In the genomic region with DNA sequence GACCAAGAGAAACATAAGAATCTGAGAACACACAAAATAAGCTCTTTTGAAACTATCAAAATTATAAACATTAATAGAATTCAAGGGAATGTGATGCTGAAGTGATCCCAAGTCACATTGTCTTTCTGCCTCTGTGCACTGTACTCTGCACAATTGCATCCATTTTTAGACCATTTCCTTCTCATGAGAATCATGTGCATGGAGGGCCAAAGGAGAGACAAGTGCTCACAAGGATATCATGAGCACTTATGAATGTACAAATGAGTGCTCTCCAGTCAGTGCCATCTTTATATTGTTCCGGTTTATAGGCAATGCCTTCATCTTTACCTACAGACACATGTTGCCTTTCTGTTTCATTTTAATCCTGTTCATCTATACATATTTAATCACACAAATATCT, we compare ENCODE assay signal across 25 cellular contexts. TPM values are rescaled to one million over a fixed set of nuclear protein-coding genes. Genes with fewer than 3 reads are reported as not detected.
A peak's percentile ranks its signal among the peaks of the same experiment; 100 is the strongest.
DNase-seq lines count a peak whose midpoint lies in the region; ATAC-seq and TF ChIP-seq lines count a peak whose summit lies in the region.
"Had no signal": no experiment of that assay in that cellular context is flagged by ENCODE, and none has a peak within 500 bp of the region (broad histone marks: within the 10 kb centered on the region; RNA-seq: fewer than 3 reads in every experiment).

No MANE protein-coding gene starts in this region.

- no peak overlapping the region for H2AK9ac ChIP-seq in IMR-90 (replicated peaks; ENCODE audit: low read depth, low read length, poor library complexity)

- H4K20me1 ChIP-seq in GM23248 (ENCODE audit: insufficient read depth) (no peaks in the 10 kb centered on the region), IMR-90 (ENCODE audit: insufficient read depth, low read length) (no peaks in the 10 kb centered on the region), osteoblast (ENCODE audit: insufficient read depth, low read length) (no peaks in the 10 kb centered on the region)

- dilution Hi-C loops in IMR-90 (cut with HindIII; ENCODE audit: low sequenced_read_pairs, unreplicated experiment) = no loop called here

- POLR2A ChIA-PET in IMR-90 (lab: Charles Lee; ENCODE audit: unreplicated experiment) = no interaction called here

- no peak for TF ChIP-seq RAD21 in IMR-90 (IDR thresholded peaks at IDR 0.05; ENCODE audit: low read length)

- peaks cover 18 to 26% of the 10 kb centered on the region in 2 experiments; a peak in 3 of 4 replicates for H3K79me1 ChIP-seq in IMR-90 (ENCODE audit: low read depth in 1 of 2, low read length in 2 of 2)

- WGBS in GM23248 (ENCODE audit: low coverage in 1 of 2, low lambda C conversion rate in 2 of 2, missing lambda C conversion rate in 2 of 2), 2 experiments = 100% methylated on average over 1 of the region's 1 CpG
- WGBS in IMR-90 (ENCODE audit: extremely low coverage in 2 of 2, insufficient read length in 1 of 2), 2 experiments = no CpG with 5 or more reads among the region's 1 CpG

- CTCF ChIA-PET in IMR-90 (lab: Yijun Ruan, JAX) = interaction anchor here (1.3 kb wide), 1 partner anchor 8 kb away, joined by 4 read pairs; no protein-coding TSS in a partner anchor
- CTCF ChIA-PET in activated naive CD4-positive, alpha-beta T cell treated with anti-CD3 and anti-CD28 coated beads, Interleukin-2, amount 10 ng/mL, durations not matched to agents 7 days and 5 days (lab: Charles Lee) = interaction anchor here (0.7 kb wide), 1 partner anchor 9 kb away, joined by 3 read pairs; no protein-coding TSS in a partner anchor

- H3K36me3 ChIP-seq in GM23248 (ENCODE audit: low read depth) (no peaks in the 10 kb centered on the region), IMR-90 (ENCODE audit: control insufficient read depth, insufficient read depth, low read length) (no peaks in the 10 kb centered on the region), WERI-Rb-1 (no peaks in the 10 kb centered on the region), osteoblast (ENCODE audit: insufficient read depth, low read length) (no peaks in the 10 kb centered on the region)
- H3K36me3 ChIP-seq: esophagus squamous epithelium, left ventricle myocardium inferior, Peyer's patch, right lobe of liver, SJSA1 had no signal

- peak overlapping the region; percentile 79 for H2BK5ac ChIP-seq in IMR-90 (ENCODE audit: low read depth, low read length, poor library complexity, severe bottlenecking)

- no peaks in the 10 kb centered on the region for H3K9me3 Mint-ChIP-seq in activated naive CD4-positive, alpha-beta T cell treated with anti-CD3 and anti-CD28 coated beads, Interleukin-2, amount 10 ng/mL, durations not matched to agents 7 days and 5 days
- H3K9me3 Mint-ChIP-seq: activated CD4-positive, alpha-beta T cell treated with anti-CD3 and anti-CD28 coated beads, Interleukin-2, amount 10 ng/mL, durations not matched to agents 24 days and 14 days; activated T-cell treated with anti-CD3 and anti-CD28 coated beads, Interleukin-2, amount 50 U/mL, for 4 hours; CD4-positive, alpha-beta T cell; nephron had no signal

- H2AFZ ChIP-seq in GM23248 (peak overlapping the region; percentile 17; the same call in 1 of the 2 replicates), IMR-90 (replicated peaks; ENCODE audit: low read length, poor library complexity) (no peak overlapping the region), osteoblast (ENCODE audit: low read length) (no peak overlapping the region)

- peak overlapping the region; percentile 66; the same call in 1 of the 2 replicates for H4K91ac ChIP-seq in IMR-90 (ENCODE audit: insufficient read depth, low read depth, low read length)

- H3K4ac ChIP-seq in IMR-90 (ENCODE audit: low read depth, low read length) = peak overlapping the region; percentile 39; the same call in 1 of the 2 replicates

- H3K4me3 Mint-ChIP-seq in activated naive CD4-positive, alpha-beta T cell treated with anti-CD3 and anti-CD28 coated beads, Interleukin-2, amount 10 ng/mL, durations not matched to agents 7 days and 5 days = no peak overlapping the region
- H3K4me3 Mint-ChIP-seq: activated CD4-positive, alpha-beta T cell treated with anti-CD3 and anti-CD28 coated beads, Interleukin-2, amount 10 ng/mL, durations not matched to agents 24 days and 14 days; activated T-cell treated with anti-CD3 and anti-CD28 coated beads, Interleukin-2, amount 50 U/mL, for 4 hours; CD4-positive, alpha-beta T cell; endodermal cell; nephron had no signal

- H4K5ac ChIP-seq in IMR-90 (ENCODE audit: low read depth, low read length) = no peak overlapping the region

- peaks cover 27% of the 10 kb centered on the region for H3F3A ChIP-seq in GM23248 (ENCODE audit: insufficient read depth)

- H3K9ac ChIP-seq in GM23248 (no peak overlapping the region), IMR-90 (ENCODE audit: low read depth, low read length) (no peak overlapping the region)

- H2BK20ac ChIP-seq in IMR-90 (ENCODE audit: low read depth, low read length) = peak overlapping the region; percentile 40; the same call in 1 of the 2 replicates

- no peaks in the 10 kb centered on the region for H3K4me1 Mint-ChIP-seq in activated naive CD4-positive, alpha-beta T cell treated with anti-CD3 and anti-CD28 coated beads, Interleukin-2, amount 10 ng/mL, durations not matched to agents 7 days and 5 days
- H3K4me1 Mint-ChIP-seq: activated CD4-positive, alpha-beta T cell treated with anti-CD3 and anti-CD28 coated beads, Interleukin-2, amount 10 ng/mL, durations not matched to agents 24 days and 14 days had no signal

- DNase-seq in GM23248 = no peak
- no peak for DNase-seq in IMR-90
- DNase-seq in WERI-Rb-1 = no peak
- no peak for DNase-seq in osteoblast (ENCODE audit: insufficient read length, low spot score, missing footprints)
- DNase-seq in activated naive CD4-positive, alpha-beta T cell treated with anti-CD3 and anti-CD28 coated beads, Interleukin-2, amount 10 ng/mL, durations not matched to agents 7 days and 5 days = no peak
- DNase-seq in coronary artery (ENCODE audit: low spot score) = no peak
- DNase-seq: activated CD4-positive, alpha-beta T cell treated with anti-CD3 and anti-CD28 coated beads, Interleukin-2, amount 10 ng/mL, durations not matched to agents 24 days and 14 days; activated T-cell treated with anti-CD3 and anti-CD28 coated beads, Interleukin-2, amount 50 U/mL, for 4 hours; amygdala; CD4-positive, alpha-beta T cell; cortex of kidney; DMS 273 treated with DMSO at 0.1 percent for 48 hours; endodermal cell; esophagus squamous epithelium; left ventricle myocardium inferior; MV-4-11; NCI-H1930; NCI-H345; Peyer's patch; posterior cingulate gyrus; right lobe of liver; stimulated activated naive CD8-positive, alpha-beta T cell treated with anti-CD3 and anti-CD28 coated beads, Interleukin-15, Interleukin-2, amounts not matched to agents 100 U/mL and 50 U/mL, for 24 hours had no signal

- no peaks in the 10 kb centered on the region for H3K27me3 ChIP-seq in GM23248 (replicated peaks; ENCODE audit: insufficient read depth)
- no peaks in the 10 kb centered on the region for H3K27me3 ChIP-seq in IMR-90 (ENCODE audit: control insufficient read depth, insufficient read depth, low read length)
- H3K27me3 ChIP-seq in WERI-Rb-1 (ENCODE audit: insufficient read depth, low read depth, severe bottlenecking) = no peaks in the 10 kb centered on the region
- no peaks in the 10 kb centered on the region for H3K27me3 ChIP-seq in osteoblast (ENCODE audit: insufficient read depth, low read length)
- H3K27me3 ChIP-seq: Peyer's patch, right lobe of liver had no signal

- in situ Hi-C loops in GM23248 (cut with MboI) (no loop called here), IMR-90 (cut with MboI; ENCODE audit: low sequenced_read_pairs) (no loop called here)

- H2AK5ac ChIP-seq in IMR-90 (ENCODE audit: low read depth, low read length) = peak overlapping the region; percentile 13; the same call in 1 of the 2 replicates

- H2BK120ac ChIP-seq in IMR-90 (ENCODE audit: low read depth, low read length) = peak overlapping the region; percentile 45

- H2BK15ac ChIP-seq in IMR-90 (ENCODE audit: low read depth, low read length) = peak overlapping the region; percentile 83; the same call in 1 of the 3 replicates

- TF ChIP-seq POLR2A in IMR-90 (IDR thresholded peaks at IDR 0.05; ENCODE audit: low read depth, low read length) = no peak

- peak overlapping the region; percentile 76 for H3K4me2 ChIP-seq in GM23248 (ENCODE audit: unreplicated experiment)
- no peak overlapping the region for H3K4me2 ChIP-seq in IMR-90 (ENCODE audit: low read depth, low read length)
- H3K4me2 ChIP-seq in osteoblast (ENCODE audit: insufficient read depth, low read length) = peak overlapping the region; percentile 3

- H3K56ac ChIP-seq in IMR-90 (ENCODE audit: extremely low read depth, insufficient read depth, low read length) = no peak overlapping the region

- H3K23ac ChIP-seq in IMR-90 (ENCODE audit: low read depth, low read length) = no peak overlapping the region

- peaks cover 80% of the 10 kb centered on the region for H3K79me2 ChIP-seq in GM23248 (ENCODE audit: insufficient read depth)
- peaks cover 75% of the 10 kb centered on the region for H3K79me2 ChIP-seq in osteoblast (ENCODE audit: insufficient read depth, low read length)

- ATAC-seq in IMR-90 (ENCODE audit: low read depth) (no peak), HG03460 (IDR thresholded peaks at IDR 0.05; ENCODE audit: unreplicated experiment) (no peak)
- ATAC-seq: activated T-cell treated with anti-CD3 and anti-CD28 coated beads, Interleukin-2, amount 50 U/mL, for 4 hours; right lobe of liver; stimulated activated naive CD8-positive, alpha-beta T cell treated with anti-CD3 and anti-CD28 coated beads, Interleukin-15, Interleukin-2, amounts not matched to agents 100 U/mL and 50 U/mL, for 24 hours had no signal

- H3K27ac Mint-ChIP-seq in activated naive CD4-positive, alpha-beta T cell treated with anti-CD3 and anti-CD28 coated beads, Interleukin-2, amount 10 ng/mL, durations not matched to agents 7 days and 5 days = no peak overlapping the region
- H3K27ac Mint-ChIP-seq: activated CD4-positive, alpha-beta T cell treated with anti-CD3 and anti-CD28 coated beads, Interleukin-2, amount 10 ng/mL, durations not matched to agents 24 days and 14 days; CD4-positive, alpha-beta T cell; endodermal cell; nephron had no signal

- no TSS peak for BruUV-seq in IMR-90 (replicated peaks; lab: Mats Ljungman, UMichigan)

- intact Hi-C loops in IMR-90 (cut with micrococcal nuclease) = no loop called here

- H4K8ac ChIP-seq in IMR-90 (ENCODE audit: low read depth in 2 of 2, low read length in 2 of 2) = peak overlapping the region in 1 of 2 experiments; percentile 41; a peak in 1 of 4 replicates

- H3K36me3 Mint-ChIP-seq in activated naive CD4-positive, alpha-beta T cell treated with anti-CD3 and anti-CD28 coated beads, Interleukin-2, amount 10 ng/mL, durations not matched to agents 7 days and 5 days = no peaks in the 10 kb centered on the region

- H3K27me3 Mint-ChIP-seq in activated naive CD4-positive, alpha-beta T cell treated with anti-CD3 and anti-CD28 coated beads, Interleukin-2, amount 10 ng/mL, durations not matched to agents 7 days and 5 days = no peaks in the 10 kb centered on the region

- H3K9me1 ChIP-seq in IMR-90 (ENCODE audit: insufficient read depth, low read length) = peaks cover 10% of the 10 kb centered on the region

- peak overlapping the region; percentile 85; the same call in 1 of the 2 replicates for H3K18ac ChIP-seq in IMR-90 (ENCODE audit: low read depth, low read length)

- TF ChIP-seq CTCF in IMR-90 (conservative IDR thresholded peaks at IDR 0.05; ENCODE audit: low read depth, low read length) (no peak), WERI-Rb-1 (IDR thresholded peaks at IDR 0.05; ENCODE audit: low read depth, low read length) (no peak), osteoblast (IDR thresholded peaks at IDR 0.05; ENCODE audit: extremely low read depth, low read depth, low read length) (no peak), coronary artery (IDR thresholded peaks at IDR 0.05) (no peak)

- H3K9me2 ChIP-seq in GM23248 (ENCODE audit: insufficient read depth) = no peaks in the 10 kb centered on the region

- H3K9me3 ChIP-seq in GM23248 (ENCODE audit: low read depth) (no peaks in the 10 kb centered on the region), IMR-90 (ENCODE audit: control insufficient read depth, insufficient read depth, low read length) (no peaks in the 10 kb centered on the region), WERI-Rb-1 (ENCODE audit: severe bottlenecking) (no peaks in the 10 kb centered on the region), osteoblast (ENCODE audit: low read depth, low read length) (no peaks in the 10 kb centered on the region)
- H3K9me3 ChIP-seq: esophagus squamous epithelium, left ventricle myocardium inferior, Peyer's patch, right lobe of liver, SJSA1 had no signal

- 0 out of 2 replicates have a peak overlapping the region, but pooled peaks have one; percentile 48 for H3K14ac ChIP-seq in IMR-90 (replicated peaks; ENCODE audit: low read depth, low read length)

- H3K4me1 ChIP-seq in GM23248 (ENCODE audit: insufficient read depth) (peaks cover 44% of the 10 kb centered on the region), IMR-90 (ENCODE audit: control insufficient read depth, insufficient read depth, low read length) (peaks cover 6% of the 10 kb centered on the region), osteoblast (ENCODE audit: insufficient read depth, low read length) (peaks cover 76% of the 10 kb centered on the region)
- H3K4me1 ChIP-seq: Peyer's patch had no signal

- H3K27ac ChIP-seq in GM23248 (no peak overlapping the region), IMR-90 (ENCODE audit: insufficient read depth, low read length) (0 out of 2 replicates have a peak overlapping the region, but pooled peaks have one; percentile 13), WERI-Rb-1 (peak overlapping the region; percentile 26; the same call in 1 of the 2 replicates), osteoblast (ENCODE audit: low read depth, low read length) (peak overlapping the region; percentile 73), coronary artery (no peak overlapping the region)
- H3K27ac ChIP-seq: left ventricle myocardium inferior, Peyer's patch, right lobe of liver, SJSA1 had no signal

- no peak overlapping the region for H3K4me3 ChIP-seq in GM23248
- H3K4me3 ChIP-seq in IMR-90 (ENCODE audit: insufficient read depth, low read depth, low read length) = no peak overlapping the region
- H3K4me3 ChIP-seq in WERI-Rb-1 (ENCODE audit: low read depth, low read length) = no peak overlapping the region
- H3K4me3 ChIP-seq in osteoblast (ENCODE audit: insufficient read depth, low read length) = no peak overlapping the region
- no peak overlapping the region for H3K4me3 ChIP-seq in coronary artery
- H3K4me3 ChIP-seq: esophagus squamous epithelium, left ventricle myocardium inferior, Peyer's patch, right lobe of liver, SJSA1 had no signal

RNA-seq across cellular contexts. Expression of gene MET, which starts 36.9 kb away (rescaled TPM):
- total RNA-seq in GM23248 (2014; rRNA removed; shearing (Covaris generic)) = 62.3 and 68.8 TPM in 2 replicates
- 25.3 and 27.6 TPM in 2 replicates for polyA plus RNA-seq in GM23248 (2016; fragmentation: Nextera tagmentation; extraction: Ambion mirVana)
- total RNA-seq in IMR-90 (2012; rRNA removed) = 68.0 and 84.6 TPM in 2 replicates
- polyA plus RNA-seq in IMR-90 (2012; rRNA removed) = 14.5 and 15.0 TPM in 2 replicates
- polyA plus RNA-seq in IMR-90 (2012; cell fraction: cytosol; rRNA removed) = 7.0 and 7.9 TPM in 2 replicates
- 3.0 and 10.6 TPM in 2 replicates for polyA plus RNA-seq in IMR-90 (2012; cell fraction: nucleus; rRNA removed; ENCODE audit: low replicate concordance)
- 55.0 and 61.9 TPM in 2 replicates for total RNA-seq in osteoblast

Comparison
In these comparisons a context has a peak if more than half of its experiments do, and no peak if none do; other contexts are left out.
1. H3K27ac ChIP-seq: peak in IMR-90 (single experiment), WERI-Rb-1 (single experiment) and osteoblast (single experiment); none in GM23248 (single experiment) and coronary artery (0 of 2).